8 cellular contexts compared by ENCODE assay signal in genomic region chr11:61581030-61581928, GRCh38. TPM values are rescaled to one million over a fixed set of nuclear protein-coding genes. Genes with fewer than 3 reads are reported as not detected.
DNase-seq lines count a peak whose midpoint lies in the region; ATAC-seq, FAIRE-seq and TF ChIP-seq lines count a peak whose summit lies in the region.

SYT7 (minus strand) TSS chr11:61581076; CDS start chr11:61580820, 256 bp downstream.

- peak within 1 kb of the TSS; percentile 67 for H3K9ac ChIP-seq in keratinocyte (ENCODE audit: control insufficient read depth, extremely low read depth, insufficient read depth, low read length)

- H3K36me3 ChIP-seq in keratinocyte (ENCODE audit: control insufficient read depth in 2 of 2, extremely low read depth in 1 of 2, insufficient read depth in 2 of 2, low read length in 2 of 2), result no peaks in the 10 kb centered on the region

- H3K4me1 ChIP-seq in keratinocyte (ENCODE audit: control insufficient read depth, extremely low read depth, insufficient read depth, low read length), result peaks cover 3% of the 10 kb centered on the region

- peak; percentile 84 for ATAC-seq in HG03432 (IDR thresholded peaks at IDR 0.05; ENCODE audit: unreplicated experiment)

- H3K9me3 ChIP-seq in keratinocyte (ENCODE audit: control insufficient read depth, low read depth, low read length), result no peaks in the 10 kb centered on the region

- peak within 1 kb of the TSS; percentile 49 for H3K27ac ChIP-seq in keratinocyte (ENCODE audit: control insufficient read depth, insufficient read depth, low read length)

- peak within 1 kb of the TSS; percentile 62 for H2AFZ ChIP-seq in keratinocyte (ENCODE audit: control insufficient read depth, low read length)

- H3K4me3 ChIP-seq in AG10803 (ENCODE audit: low read length), result peak within 1 kb of the TSS; percentile 26
- H3K4me3 ChIP-seq in keratinocyte (ENCODE audit: control insufficient read depth in 2 of 3, extremely low read depth in 1 of 3, insufficient read depth in 2 of 3, low read depth in 1 of 3, low read length in 3 of 3), result peak within 1 kb of the TSS; percentile 51 to 59 (median 51)

- H3K27me3 ChIP-seq in keratinocyte (ENCODE audit: control insufficient read depth, extremely low read depth, insufficient read depth, low read length), result peaks cover 40% of the 10 kb centered on the region

- DNase-seq in AG10803 (ENCODE audit: low read depth) (peak; percentile 97), GM19238 (ENCODE audit: insufficient read length, low spot score) (peak; percentile 98), NCI-H446 treated with DMSO at 0.1 percent for 48 hours (lab: John Stamatoyannopoulos, UW) (peak; percentile 87), cerebellum (ENCODE audit: low spot score) (peak; percentile 96), keratinocyte (ENCODE audit: low read depth, low spot score) (peak; percentile 60)
- peak; percentile 87 for DNase-seq in activated CD4-positive, alpha-beta T cell treated with anti-CD3 and anti-CD28 coated beads for 1 hour
- peak; percentile 89 to 99 (median 93) for DNase-seq in stimulated activated CD4-positive, alpha-beta T cell treated with anti-CD3 and anti-CD28 coated beads, Interleukin-12 subunit alpha, Interleukin-12 subunit beta, amount 100 ng/mL, for 48 hours (ENCODE audit: low read depth in 2 of 3, low spot score in 1 of 3)

- no peak for TF ChIP-seq CTCF in AG10803 (conservative IDR thresholded peaks at IDR 0.05; ENCODE audit: low read length)
- TF ChIP-seq CTCF in keratinocyte (optimal IDR thresholded peaks at IDR 0.05 in 1 of 3, IDR thresholded peaks at IDR 0.05 in 1 of 3, conservative IDR thresholded peaks at IDR 0.05 in 1 of 3; ENCODE audit: extremely low read depth in 1 of 3, insufficient read depth in 2 of 3, low read length in 3 of 3), result peak in 1 of 3 experiments; percentile 54

- H3K79me2 ChIP-seq in keratinocyte (ENCODE audit: control insufficient read depth, insufficient read depth, low read length), result no peaks in the 10 kb centered on the region

- peaks cover 4% of the 10 kb centered on the region for H4K20me1 ChIP-seq in keratinocyte (ENCODE audit: control insufficient read depth, extremely low read depth, insufficient read depth, low read length)

- peak; percentile 48 for FAIRE-seq in keratinocyte (lab: Jason Lieb, UNC)

- peak within 1 kb of the TSS; percentile 69 for H3K4me2 ChIP-seq in keratinocyte (ENCODE audit: control insufficient read depth, extremely low read depth, insufficient read depth, low read depth, low read length)

- no peaks in the 10 kb centered on the region for H3K9me1 ChIP-seq in keratinocyte (ENCODE audit: control insufficient read depth, extremely low read depth, insufficient read depth, low read length)

- dilution Hi-C loops in keratinocyte (cut with MboI; ENCODE audit: extremely low pct_ligation_motif_present, low sequenced_read_pairs), result no loop called here

RNA-seq across cellular contexts. Expression of gene SYT7, which starts in this region (rescaled TPM):
- total RNA-seq in cerebellum, result 25.7 TPM
- 2.0 to 4.4 TPM (median 2.6 TPM) in 3 replicates for polyA plus RNA-seq in keratinocyte
- 3.2 TPM for polyA plus RNA-seq in keratinocyte (2011; ENCODE audit: low read depth)
- polyA plus RNA-seq in keratinocyte (2011; cell fraction: cytosol; rRNA removed), result 2.3 and 4.0 TPM in 2 replicates
- 4.4 and 6.4 TPM in 2 replicates for polyA plus RNA-seq in keratinocyte (2011; cell fraction: nucleus; rRNA removed)
- 3.1 and 3.3 TPM in 2 replicates for polyA plus RNA-seq in keratinocyte (2012; ENCODE audit: low replicate concordance)
- 2.0 to 8.5 TPM (median 4.3 TPM) in 3 replicates for polyA minus RNA-seq in keratinocyte
- 4.2 TPM for polyA minus RNA-seq in keratinocyte (2011; cell fraction: cytosol; rRNA and poly(A)+ RNA removed)
- polyA minus RNA-seq in keratinocyte (2011; cell fraction: nucleus; rRNA and poly(A)+ RNA removed), result 3.7 and 6.8 TPM in 2 replicates

Comparison
In these comparisons a context has a peak if more than half of its experiments do, and no peak if none do; other contexts are left out.
1. Peak in every context shown above with its lines: DNase-seq, ATAC-seq, H3K4me3 ChIP-seq and H3K27ac ChIP-seq.